Comparison of ENCODE assay signal across 12 cellular contexts in genomic region chr11:19511413-19512183, GRCh38.
DNase-seq lines count a peak whose midpoint lies in the region; ATAC-seq, FAIRE-seq and TF ChIP-seq lines count a peak whose summit lies in the region.
"Had no signal": no experiment of that assay in that cellular context is flagged by ENCODE, and none has a peak within 500 bp of the region (broad histone marks: within the 10 kb centered on the region; RNA-seq: fewer than 3 reads in every experiment).

No MANE protein-coding gene starts in this region.

- DNase-seq in HepG2 (ENCODE audit: low spot score) (no peak), chondrocyte (ENCODE audit: low spot score) (no peak), midbrain (lab: John Stamatoyannopoulos, UW) (peak; percentile 75), HUDEP-2 (lab: John Stamatoyannopoulos, UW; ENCODE audit: unreplicated experiment in 76 of 76) (no peak), NK-92 (lab: John Stamatoyannopoulos, UW; ENCODE audit: unreplicated experiment) (no peak)
- DNase-seq in activated naive CD8-positive, alpha-beta T cell treated with anti-CD3 and anti-CD28 coated beads for 36 hours: no peak
- DNase-seq: SIG-M5 had no signal

- peaks cover 16% of the 10 kb centered on the region for H3K4me1 Mint-ChIP-seq in chondrocyte (ENCODE audit: low read depth)
- H3K4me1 Mint-ChIP-seq in activated T-helper 17 cell treated with anti-CD3 and anti-CD28 coated beads, Interleukin-2, amount 50 U/mL, for 72 hours: no peaks in the 10 kb centered on the region
- H3K4me1 Mint-ChIP-seq in activated naive CD8-positive, alpha-beta T cell treated with anti-CD3 and anti-CD28 coated beads for 36 hours: no peaks in the 10 kb centered on the region

- H3K4me3 Mint-ChIP-seq in chondrocyte (ENCODE audit: unreplicated experiment): no peak overlapping the region
- no peak overlapping the region for H3K4me3 Mint-ChIP-seq in activated T-helper 17 cell treated with anti-CD3 and anti-CD28 coated beads, Interleukin-2, amount 50 U/mL, for 72 hours
- no peak overlapping the region for H3K4me3 Mint-ChIP-seq in activated naive CD8-positive, alpha-beta T cell treated with anti-CD3 and anti-CD28 coated beads for 36 hours
- H3K4me3 Mint-ChIP-seq: IgD-negative memory B cell, neural progenitor cell had no signal

- no peak for TF ChIP-seq CTCF in liver (IDR thresholded peaks at IDR 0.05; ENCODE audit: low read depth, low read length, missing input control)
- TF ChIP-seq CTCF in HepG2 (CRISPR knock-in tag; IDR thresholded peaks at IDR 0.05): no peak
- no peak for TF ChIP-seq CTCF in chondrocyte (IDR thresholded peaks at IDR 0.05)

- peaks cover 63% of the 10 kb centered on the region for H3K27me3 Mint-ChIP-seq in chondrocyte (ENCODE audit: low read depth)
- H3K27me3 Mint-ChIP-seq in activated T-helper 17 cell treated with anti-CD3 and anti-CD28 coated beads, Interleukin-2, amount 50 U/mL, for 72 hours: peaks cover 44% of the 10 kb centered on the region
- H3K27me3 Mint-ChIP-seq in activated naive CD8-positive, alpha-beta T cell treated with anti-CD3 and anti-CD28 coated beads for 36 hours: peaks cover 23% of the 10 kb centered on the region

- POLR2A ChIA-PET in HepG2 (lab: Yijun Ruan, JAX): no interaction called here

- no peaks in the 10 kb centered on the region for H3K9me3 ChIP-seq in liver (ENCODE audit: control insufficient read depth in 4 of 4, low read length in 3 of 4)
- no peaks in the 10 kb centered on the region for H3K9me3 ChIP-seq in HepG2 (ENCODE audit: low read length)

- WGBS in liver: 18% methylated on average over 9 of the region's 9 CpGs
- WGBS in HepG2 (ENCODE audit: low lambda C conversion rate): 36% methylated on average over 6 of the region's 9 CpGs

- intact Hi-C loops in HepG2 (cut with micrococcal nuclease; ENCODE audit: unreplicated experiment): no loop called here

- no peak for ATAC-seq in HepG2
- no peak for ATAC-seq in activated T-helper 17 cell treated with anti-CD3 and anti-CD28 coated beads, Interleukin-2, amount 50 U/mL, for 72 hours (replicated peaks)
- ATAC-seq: HCT116 had no signal

- no peaks in the 10 kb centered on the region for H3K36me3 Mint-ChIP-seq in chondrocyte (ENCODE audit: low read depth)
- H3K36me3 Mint-ChIP-seq in activated T-helper 17 cell treated with anti-CD3 and anti-CD28 coated beads, Interleukin-2, amount 50 U/mL, for 72 hours (ENCODE audit: low read depth): no peaks in the 10 kb centered on the region
- H3K36me3 Mint-ChIP-seq in activated naive CD8-positive, alpha-beta T cell treated with anti-CD3 and anti-CD28 coated beads for 36 hours: no peaks in the 10 kb centered on the region
- H3K36me3 Mint-ChIP-seq: IgD-negative memory B cell, neural progenitor cell had no signal

- H3K36me3 ChIP-seq in liver (ENCODE audit: control insufficient read depth in 4 of 4, insufficient read depth in 3 of 4, low read depth in 1 of 4, low read length in 3 of 4) (no peaks in the 10 kb centered on the region), HepG2 (replicated peaks in 1 of 2; ENCODE audit: control insufficient read depth in 1 of 2, insufficient read depth in 2 of 2, low read length in 2 of 2) (no peaks in the 10 kb centered on the region)
- H3K36me3 ChIP-seq: neural progenitor cell had no signal

- no peaks in the 10 kb centered on the region for H3K9me3 Mint-ChIP-seq in chondrocyte (ENCODE audit: low read depth)
- no peaks in the 10 kb centered on the region for H3K9me3 Mint-ChIP-seq in activated T-helper 17 cell treated with anti-CD3 and anti-CD28 coated beads, Interleukin-2, amount 50 U/mL, for 72 hours
- no peaks in the 10 kb centered on the region for H3K9me3 Mint-ChIP-seq in activated naive CD8-positive, alpha-beta T cell treated with anti-CD3 and anti-CD28 coated beads for 36 hours
- H3K9me3 Mint-ChIP-seq: IgD-negative memory B cell had no signal

- peak overlapping the region in 2 of 3 donors; percentile 5 to 34 for H3K4me3 ChIP-seq in liver (ENCODE audit: low read depth in 1 of 3, low read length in 3 of 3)
- no peak overlapping the region for H3K4me3 ChIP-seq in HepG2 (replicated peaks in 1 of 3; ENCODE audit: insufficient read depth in 1 of 3, low read depth in 2 of 3, low read length in 3 of 3)
- H3K4me3 ChIP-seq: neural progenitor cell had no signal

- H3K27ac ChIP-seq in liver (ENCODE audit: low read depth in 1 of 2, low read length in 2 of 2): peak overlapping the region; percentile 92 to 95
- no peak overlapping the region for H3K27ac ChIP-seq in HepG2 (ENCODE audit: extremely low read length, insufficient read depth, low read length)
- H3K27ac ChIP-seq: neural progenitor cell had no signal

- BruUV-seq in HepG2 (replicated peaks; lab: Mats Ljungman, UMichigan): no TSS peak

- no peaks in the 10 kb centered on the region for H4K20me1 ChIP-seq in HepG2 (ENCODE audit: insufficient read depth, low read length)

- peak overlapping the region; percentile 28 for H3K27ac Mint-ChIP-seq in chondrocyte (ENCODE audit: unreplicated experiment)
- no peak overlapping the region for H3K27ac Mint-ChIP-seq in activated T-helper 17 cell treated with anti-CD3 and anti-CD28 coated beads, Interleukin-2, amount 50 U/mL, for 72 hours
- no peak overlapping the region for H3K27ac Mint-ChIP-seq in activated naive CD8-positive, alpha-beta T cell treated with anti-CD3 and anti-CD28 coated beads for 36 hours
- H3K27ac Mint-ChIP-seq: IgD-negative memory B cell, neural progenitor cell had no signal

- TF ChIP-seq POLR2A in HepG2 (IDR thresholded peaks at IDR 0.05; ENCODE audit: insufficient read depth in 1 of 2, low read depth in 2 of 2, low read length in 2 of 2): no peak

- no peak for FAIRE-seq in HepG2 (lab: Jason Lieb, UNC)

- H2AFZ ChIP-seq in HepG2 (ENCODE audit: low read length): no peak overlapping the region
- H2AFZ ChIP-seq: neural progenitor cell had no signal

- in situ Hi-C loops in HepG2 (cut with HindIII; ENCODE audit: extremely low pct_ligation_motif_present, low pct_unique_long_range_greater_than_20kb): no loop called here

- TF ChIP-seq EP300 in HepG2 (IDR thresholded peaks at IDR 0.05; ENCODE audit: low read depth in 2 of 2, low read length in 2 of 2) (no peak), HepG2 (CRISPR knock-in tag; IDR thresholded peaks at IDR 0.05; ENCODE audit: borderline replicate concordance) (no peak)

- H3K4me2 ChIP-seq in HepG2 (ENCODE audit: low read depth, low read length): no peak overlapping the region
- H3K4me2 ChIP-seq: neural progenitor cell had no signal

- H3K9ac ChIP-seq in liver (ENCODE audit: low read depth in 1 of 2, low read length in 2 of 2) (peak overlapping the region in 1 of 2 donors; percentile 49), HepG2 (ENCODE audit: insufficient read depth, low read depth, low read length) (no peak overlapping the region)
- H3K9ac ChIP-seq: neural progenitor cell had no signal

- CTCF ChIA-PET in HepG2 (lab: Yijun Ruan, JAX; ENCODE audit: low intra/inter-chr PET ratio, low total read pairs): no interaction called here

- H3K4me1 ChIP-seq in liver (ENCODE audit: control insufficient read depth in 4 of 4, insufficient read depth in 4 of 4, low read length in 3 of 4): peaks cover 17 to 66% (median 58%) of the 10 kb centered on the region in 4 donors
- H3K4me1 ChIP-seq in HepG2 (ENCODE audit: insufficient read depth, low read length): peaks cover 20% of the 10 kb centered on the region

- TF ChIP-seq RAD21 in liver (IDR thresholded peaks at IDR 0.05): peak; percentile 67 to 78
- no peak for TF ChIP-seq RAD21 in HepG2 (CRISPR knock-in tag; IDR thresholded peaks at IDR 0.05)

- no peaks in the 10 kb centered on the region for H3K27me3 ChIP-seq in liver (ENCODE audit: control insufficient read depth in 4 of 4, insufficient read depth in 4 of 4, low read length in 3 of 4)
- H3K27me3 ChIP-seq in HepG2 (ENCODE audit: control insufficient read depth in 1 of 2, insufficient read depth in 2 of 2, low read length in 2 of 2): peaks cover 0 to 11% of the 10 kb centered on the region in 2 experiments; a peak in 3 of 5 replicates

- H3K79me2 ChIP-seq in HepG2 (ENCODE audit: insufficient read depth, low read length): no peaks in the 10 kb centered on the region

TF ChIP-seq in liver, 16 proteins besides CTCF, POLR2A, EP300 and RAD21 (continues in another document):
- peak; percentile 99 to 100 for TF ChIP-seq HNF4A (conservative IDR thresholded peaks at IDR 0.05)
- peak; percentile 95 for TF ChIP-seq NR2F2 (IDR thresholded peaks at IDR 0.05)
- TF ChIP-seq EGR1 (IDR thresholded peaks at IDR 0.05; ENCODE audit: low read depth in 2 of 2): peak; percentile 61 to 95

TF ChIP-seq in HepG2, 621 proteins besides CTCF, POLR2A, EP300 and RAD21:
- TF ChIP-seq RAD51 (IDR thresholded peaks at IDR 0.05; ENCODE audit: borderline replicate concordance) (no peak), SAFB2 (CRISPR knock-in tag; IDR thresholded peaks at IDR 0.05; ENCODE audit: borderline replicate concordance, low read depth) (no peak), FOXM1 (CRISPR knock-in tag; IDR thresholded peaks at IDR 0.05) (no peak), SIN3A (IDR thresholded peaks at IDR 0.05; ENCODE audit: borderline replicate concordance, low read depth, low read length) (no peak), ZNF841 (CRISPR knock-in tag; IDR thresholded peaks at IDR 0.05; ENCODE audit: borderline replicate concordance) (no peak), NCOA2 (CRISPR knock-in tag; IDR thresholded peaks at IDR 0.05) (no peak), ZNF589 (CRISPR knock-in tag; conservative IDR thresholded peaks at IDR 0.05) (no peak)
- TF ChIP-seq, protein P1, sequence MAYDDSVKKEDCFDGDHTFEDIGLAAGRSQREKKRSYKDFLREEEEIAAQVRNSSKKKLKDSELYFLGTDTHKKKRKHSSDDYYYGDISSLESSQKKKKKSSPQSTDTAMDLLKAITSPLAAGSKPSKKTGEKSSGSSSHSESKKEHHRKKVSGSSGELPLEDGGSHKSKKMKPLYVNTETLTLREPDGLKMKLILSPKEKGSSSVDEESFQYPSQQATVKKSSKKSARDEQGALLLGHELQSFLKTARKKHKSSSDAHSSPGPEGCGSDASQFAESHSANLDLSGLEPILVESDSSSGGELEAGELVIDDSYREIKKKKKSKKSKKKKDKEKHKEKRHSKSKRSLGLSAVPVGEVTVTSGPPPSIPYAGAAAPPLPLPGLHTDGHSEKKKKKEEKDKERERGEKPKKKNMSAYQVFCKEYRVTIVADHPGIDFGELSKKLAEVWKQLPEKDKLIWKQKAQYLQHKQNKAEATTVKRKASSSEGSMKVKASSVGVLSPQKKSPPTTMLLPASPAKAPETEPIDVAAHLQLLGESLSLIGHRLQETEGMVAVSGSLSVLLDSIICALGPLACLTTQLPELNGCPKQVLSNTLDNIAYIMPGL (CRISPR knock-in tag; IDR thresholded peaks at IDR 0.05; ENCODE audit: borderline replicate concordance in 1 of 2, low read depth in 1 of 2): no peak

Comparison
In these comparisons a context has a peak if more than half of its experiments do, and no peak if none do; other contexts are left out.
1. H3K4me3 ChIP-seq: peak in liver (2 of 3); none in HepG2 (0 of 3).